Comparison of ENCODE assay signal across 1 cellular context in the genomic region with DNA sequence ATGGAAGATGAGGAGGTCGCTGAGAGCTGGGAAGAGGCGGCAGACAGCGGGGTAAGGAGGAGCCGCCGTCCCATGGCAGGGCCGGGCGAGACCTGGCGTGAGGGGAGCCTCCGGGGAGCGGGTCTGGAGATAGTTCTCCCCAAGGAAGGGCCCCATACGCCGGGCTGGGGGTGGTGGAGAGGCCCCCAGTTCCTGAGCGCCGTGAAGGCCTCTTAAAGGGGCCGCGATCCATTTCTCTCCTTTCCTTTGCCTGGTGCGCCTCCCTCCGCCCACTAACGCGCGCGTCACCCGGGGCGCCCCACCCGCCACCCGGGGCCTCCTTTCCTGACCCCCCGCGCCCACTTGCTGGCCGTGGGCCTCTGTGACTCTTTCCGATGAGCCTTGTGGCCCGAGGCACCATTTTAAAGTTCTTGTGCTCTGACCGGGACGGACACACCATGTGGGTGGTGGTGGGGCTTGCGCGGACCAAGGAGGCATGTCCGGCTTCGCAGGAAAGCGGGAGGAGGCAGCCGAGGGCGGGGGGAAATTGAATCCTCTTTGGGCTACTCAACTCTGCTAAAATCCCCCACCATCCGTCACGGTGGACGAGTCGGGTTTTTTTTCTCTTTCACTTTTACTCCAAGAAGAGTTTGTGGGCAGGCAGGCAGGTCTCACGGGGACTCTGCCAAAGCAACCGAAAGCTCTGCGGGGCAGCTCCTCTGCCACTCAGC.
A peak's percentile ranks its signal among the peaks of the same experiment; 100 is the strongest.
TF ChIP-seq lines count a peak whose summit lies in the region.

No MANE protein-coding gene starts in this region.

TF ChIP-seq in HepG2, 621 proteins besides CTCF, POLR2A, EP300 and RAD21 (continued from another document and continues in another):
- TF ChIP-seq, protein P1, sequence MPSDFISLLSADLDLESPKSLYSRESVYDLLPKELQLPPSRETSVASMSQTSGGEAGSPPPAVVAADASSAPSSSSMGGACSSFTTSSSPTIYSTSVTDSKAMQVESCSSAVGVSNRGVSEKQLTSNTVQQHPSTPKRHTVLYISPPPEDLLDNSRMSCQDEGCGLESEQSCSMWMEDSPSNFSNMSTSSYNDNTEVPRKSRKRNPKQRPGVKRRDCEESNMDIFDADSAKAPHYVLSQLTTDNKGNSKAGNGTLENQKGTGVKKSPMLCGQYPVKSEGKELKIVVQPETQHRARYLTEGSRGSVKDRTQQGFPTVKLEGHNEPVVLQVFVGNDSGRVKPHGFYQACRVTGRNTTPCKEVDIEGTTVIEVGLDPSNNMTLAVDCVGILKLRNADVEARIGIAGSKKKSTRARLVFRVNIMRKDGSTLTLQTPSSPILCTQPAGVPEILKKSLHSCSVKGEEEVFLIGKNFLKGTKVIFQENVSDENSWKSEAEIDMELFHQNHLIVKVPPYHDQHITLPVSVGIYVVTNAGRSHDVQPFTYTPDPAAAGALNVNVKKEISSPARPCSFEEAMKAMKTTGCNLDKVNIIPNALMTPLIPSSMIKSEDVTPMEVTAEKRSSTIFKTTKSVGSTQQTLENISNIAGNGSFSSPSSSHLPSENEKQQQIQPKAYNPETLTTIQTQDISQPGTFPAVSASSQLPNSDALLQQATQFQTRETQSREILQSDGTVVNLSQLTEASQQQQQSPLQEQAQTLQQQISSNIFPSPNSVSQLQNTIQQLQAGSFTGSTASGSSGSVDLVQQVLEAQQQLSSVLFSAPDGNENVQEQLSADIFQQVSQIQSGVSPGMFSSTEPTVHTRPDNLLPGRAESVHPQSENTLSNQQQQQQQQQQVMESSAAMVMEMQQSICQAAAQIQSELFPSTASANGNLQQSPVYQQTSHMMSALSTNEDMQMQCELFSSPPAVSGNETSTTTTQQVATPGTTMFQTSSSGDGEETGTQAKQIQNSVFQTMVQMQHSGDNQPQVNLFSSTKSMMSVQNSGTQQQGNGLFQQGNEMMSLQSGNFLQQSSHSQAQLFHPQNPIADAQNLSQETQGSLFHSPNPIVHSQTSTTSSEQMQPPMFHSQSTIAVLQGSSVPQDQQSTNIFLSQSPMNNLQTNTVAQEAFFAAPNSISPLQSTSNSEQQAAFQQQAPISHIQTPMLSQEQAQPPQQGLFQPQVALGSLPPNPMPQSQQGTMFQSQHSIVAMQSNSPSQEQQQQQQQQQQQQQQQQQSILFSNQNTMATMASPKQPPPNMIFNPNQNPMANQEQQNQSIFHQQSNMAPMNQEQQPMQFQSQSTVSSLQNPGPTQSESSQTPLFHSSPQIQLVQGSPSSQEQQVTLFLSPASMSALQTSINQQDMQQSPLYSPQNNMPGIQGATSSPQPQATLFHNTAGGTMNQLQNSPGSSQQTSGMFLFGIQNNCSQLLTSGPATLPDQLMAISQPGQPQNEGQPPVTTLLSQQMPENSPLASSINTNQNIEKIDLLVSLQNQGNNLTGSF (CRISPR knock-in tag; IDR thresholded peaks at IDR 0.05) = no peak; the same call in 1 of the 2 replicates
- TF ChIP-seq YY1 (IDR thresholded peaks at IDR 0.05; ENCODE audit: insufficient read depth, insufficient replicate concordance, low read depth, low read length) = no peak
- 0 out of 2 replicates have a peak, but pooled peaks have one; percentile 30 for TF ChIP-seq ZBTB42 (CRISPR knock-in tag; IDR thresholded peaks at IDR 0.05)
- TF ChIP-seq MED1 (CRISPR knock-in tag; IDR thresholded peaks at IDR 0.05) = no peak; the same call in 1 of the 2 replicates
- peak; percentile 95 for TF ChIP-seq NFKB2 (CRISPR knock-in tag; IDR thresholded peaks at IDR 0.05; ENCODE audit: borderline replicate concordance)
- TF ChIP-seq RFXAP (CRISPR knock-in tag; IDR thresholded peaks at IDR 0.05; ENCODE audit: borderline replicate concordance) = 0 out of 2 replicates have a peak, but pooled peaks have one; percentile 68
- TF ChIP-seq, protein P2, sequence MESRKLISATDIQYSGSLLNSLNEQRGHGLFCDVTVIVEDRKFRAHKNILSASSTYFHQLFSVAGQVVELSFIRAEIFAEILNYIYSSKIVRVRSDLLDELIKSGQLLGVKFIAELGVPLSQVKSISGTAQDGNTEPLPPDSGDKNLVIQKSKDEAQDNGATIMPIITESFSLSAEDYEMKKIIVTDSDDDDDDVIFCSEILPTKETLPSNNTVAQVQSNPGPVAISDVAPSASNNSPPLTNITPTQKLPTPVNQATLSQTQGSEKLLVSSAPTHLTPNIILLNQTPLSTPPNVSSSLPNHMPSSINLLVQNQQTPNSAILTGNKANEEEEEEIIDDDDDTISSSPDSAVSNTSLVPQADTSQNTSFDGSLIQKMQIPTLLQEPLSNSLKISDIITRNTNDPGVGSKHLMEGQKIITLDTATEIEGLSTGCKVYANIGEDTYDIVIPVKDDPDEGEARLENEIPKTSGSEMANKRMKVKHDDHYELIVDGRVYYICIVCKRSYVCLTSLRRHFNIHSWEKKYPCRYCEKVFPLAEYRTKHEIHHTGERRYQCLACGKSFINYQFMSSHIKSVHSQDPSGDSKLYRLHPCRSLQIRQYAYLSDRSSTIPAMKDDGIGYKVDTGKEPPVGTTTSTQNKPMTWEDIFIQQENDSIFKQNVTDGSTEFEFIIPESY (CRISPR knock-in tag; IDR thresholded peaks at IDR 0.05) = peak; percentile 5; the same call in 1 of the 2 replicates
- TF ChIP-seq, protein P3, sequence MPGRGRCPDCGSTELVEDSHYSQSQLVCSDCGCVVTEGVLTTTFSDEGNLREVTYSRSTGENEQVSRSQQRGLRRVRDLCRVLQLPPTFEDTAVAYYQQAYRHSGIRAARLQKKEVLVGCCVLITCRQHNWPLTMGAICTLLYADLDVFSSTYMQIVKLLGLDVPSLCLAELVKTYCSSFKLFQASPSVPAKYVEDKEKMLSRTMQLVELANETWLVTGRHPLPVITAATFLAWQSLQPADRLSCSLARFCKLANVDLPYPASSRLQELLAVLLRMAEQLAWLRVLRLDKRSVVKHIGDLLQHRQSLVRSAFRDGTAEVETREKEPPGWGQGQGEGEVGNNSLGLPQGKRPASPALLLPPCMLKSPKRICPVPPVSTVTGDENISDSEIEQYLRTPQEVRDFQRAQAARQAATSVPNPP (CRISPR knock-in tag; IDR thresholded peaks at IDR 0.05) = no peak
- no peak for TF ChIP-seq ESRRA (CRISPR knock-in tag; IDR thresholded peaks at IDR 0.05; ENCODE audit: low read depth)
- no peak for TF ChIP-seq ZNF598 (CRISPR knock-in tag; IDR thresholded peaks at IDR 0.05; ENCODE audit: borderline replicate concordance)
- no peak; the same call in 1 of the 2 replicates for TF ChIP-seq RCOR2 (CRISPR knock-in tag; IDR thresholded peaks at IDR 0.05)
- TF ChIP-seq, protein P4, sequence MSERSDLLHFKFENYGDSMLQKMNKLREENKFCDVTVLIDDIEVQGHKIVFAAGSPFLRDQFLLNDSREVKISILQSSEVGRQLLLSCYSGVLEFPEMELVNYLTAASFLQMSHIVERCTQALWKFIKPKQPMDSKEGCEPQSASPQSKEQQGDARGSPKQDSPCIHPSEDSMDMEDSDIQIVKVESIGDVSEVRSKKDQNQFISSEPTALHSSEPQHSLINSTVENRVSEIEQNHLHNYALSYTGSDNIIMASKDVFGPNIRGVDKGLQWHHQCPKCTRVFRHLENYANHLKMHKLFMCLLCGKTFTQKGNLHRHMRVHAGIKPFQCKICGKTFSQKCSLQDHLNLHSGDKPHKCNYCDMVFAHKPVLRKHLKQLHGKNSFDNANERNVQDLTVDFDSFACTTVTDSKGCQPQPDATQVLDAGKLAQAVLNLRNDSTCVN (CRISPR knock-in tag; IDR thresholded peaks at IDR 0.05; ENCODE audit: borderline replicate concordance) = peak; percentile 71; the same call in 1 of the 2 replicates
- TF ChIP-seq, protein P5, sequence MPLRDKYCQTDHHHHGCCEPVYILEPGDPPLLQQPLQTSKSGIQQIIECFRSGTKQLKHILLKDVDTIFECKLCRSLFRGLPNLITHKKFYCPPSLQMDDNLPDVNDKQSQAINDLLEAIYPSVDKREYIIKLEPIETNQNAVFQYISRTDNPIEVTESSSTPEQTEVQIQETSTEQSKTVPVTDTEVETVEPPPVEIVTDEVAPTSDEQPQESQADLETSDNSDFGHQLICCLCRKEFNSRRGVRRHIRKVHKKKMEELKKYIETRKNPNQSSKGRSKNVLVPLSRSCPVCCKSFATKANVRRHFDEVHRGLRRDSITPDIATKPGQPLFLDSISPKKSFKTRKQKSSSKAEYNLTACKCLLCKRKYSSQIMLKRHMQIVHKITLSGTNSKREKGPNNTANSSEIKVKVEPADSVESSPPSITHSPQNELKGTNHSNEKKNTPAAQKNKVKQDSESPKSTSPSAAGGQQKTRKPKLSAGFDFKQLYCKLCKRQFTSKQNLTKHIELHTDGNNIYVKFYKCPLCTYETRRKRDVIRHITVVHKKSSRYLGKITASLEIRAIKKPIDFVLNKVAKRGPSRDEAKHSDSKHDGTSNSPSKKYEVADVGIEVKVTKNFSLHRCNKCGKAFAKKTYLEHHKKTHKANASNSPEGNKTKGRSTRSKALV (CRISPR knock-in tag; IDR thresholded peaks at IDR 0.05) = peak; percentile 66
- TF ChIP-seq JUND (CRISPR knock-in tag; IDR thresholded peaks at IDR 0.05) = no peak
- TF ChIP-seq ZSCAN21 (CRISPR knock-in tag; IDR thresholded peaks at IDR 0.05; ENCODE audit: borderline replicate concordance) = no peak; the same call in 1 of the 2 replicates
- 0 out of 2 replicates have a peak, but pooled peaks have one; percentile 11 for TF ChIP-seq RXRB (CRISPR knock-in tag; IDR thresholded peaks at IDR 0.05; ENCODE audit: borderline replicate concordance)
- no peak for TF ChIP-seq PHB2 (IDR thresholded peaks at IDR 0.05; ENCODE audit: partially characterized antibody)
- no peak for TF ChIP-seq SRSF1 (optimal IDR thresholded peaks at IDR 0.05; ENCODE audit: low read depth, low read length)
- TF ChIP-seq, protein P6, sequence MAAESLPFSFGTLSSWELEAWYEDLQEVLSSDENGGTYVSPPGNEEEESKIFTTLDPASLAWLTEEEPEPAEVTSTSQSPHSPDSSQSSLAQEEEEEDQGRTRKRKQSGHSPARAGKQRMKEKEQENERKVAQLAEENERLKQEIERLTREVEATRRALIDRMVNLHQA (CRISPR knock-in tag; IDR thresholded peaks at IDR 0.05) = no peak
- peak; percentile 68; the same call in 1 of the 2 replicates for TF ChIP-seq ZNF607 (CRISPR knock-in tag; IDR thresholded peaks at IDR 0.05; ENCODE audit: borderline replicate concordance)
- 0 out of 2 replicates have a peak, but pooled peaks have one; percentile 33 for TF ChIP-seq ZNF670 (CRISPR knock-in tag; IDR thresholded peaks at IDR 0.05; ENCODE audit: borderline replicate concordance)
- no peak for TF ChIP-seq FOXK2 (IDR thresholded peaks at IDR 0.05)
- TF ChIP-seq, protein P7, sequence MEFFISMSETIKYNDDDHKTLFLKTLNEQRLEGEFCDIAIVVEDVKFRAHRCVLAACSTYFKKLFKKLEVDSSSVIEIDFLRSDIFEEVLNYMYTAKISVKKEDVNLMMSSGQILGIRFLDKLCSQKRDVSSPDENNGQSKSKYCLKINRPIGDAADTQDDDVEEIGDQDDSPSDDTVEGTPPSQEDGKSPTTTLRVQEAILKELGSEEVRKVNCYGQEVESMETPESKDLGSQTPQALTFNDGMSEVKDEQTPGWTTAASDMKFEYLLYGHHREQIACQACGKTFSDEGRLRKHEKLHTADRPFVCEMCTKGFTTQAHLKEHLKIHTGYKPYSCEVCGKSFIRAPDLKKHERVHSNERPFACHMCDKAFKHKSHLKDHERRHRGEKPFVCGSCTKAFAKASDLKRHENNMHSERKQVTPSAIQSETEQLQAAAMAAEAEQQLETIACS (CRISPR knock-in tag; IDR thresholded peaks at IDR 0.05) = 0 out of 2 replicates have a peak, but pooled peaks have one; percentile 70
- no peak for TF ChIP-seq PAWR (CRISPR knock-in tag; IDR thresholded peaks at IDR 0.05; ENCODE audit: borderline replicate concordance)
- TF ChIP-seq, protein P8, sequence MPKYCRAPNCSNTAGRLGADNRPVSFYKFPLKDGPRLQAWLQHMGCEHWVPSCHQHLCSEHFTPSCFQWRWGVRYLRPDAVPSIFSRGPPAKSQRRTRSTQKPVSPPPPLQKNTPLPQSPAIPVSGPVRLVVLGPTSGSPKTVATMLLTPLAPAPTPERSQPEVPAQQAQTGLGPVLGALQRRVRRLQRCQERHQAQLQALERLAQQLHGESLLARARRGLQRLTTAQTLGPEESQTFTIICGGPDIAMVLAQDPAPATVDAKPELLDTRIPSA (CRISPR knock-in tag; IDR thresholded peaks at IDR 0.05; ENCODE audit: borderline replicate concordance) = 0 out of 2 replicates have a peak, but pooled peaks have one; percentile 19
- peak; percentile 66; the same call in 1 of the 2 replicates for TF ChIP-seq ZNF264 (CRISPR knock-in tag; IDR thresholded peaks at IDR 0.05)
- 0 out of 2 replicates have a peak, but pooled peaks have one; percentile 10 for TF ChIP-seq TGIF2 (CRISPR knock-in tag; IDR thresholded peaks at IDR 0.05)
- no peak for TF ChIP-seq MAFK (conservative IDR thresholded peaks at IDR 0.05 in 1 of 2, IDR thresholded peaks at IDR 0.05 in 1 of 2; ENCODE audit: low read length in 2 of 2)
- 0 out of 2 replicates have a peak, but pooled peaks have one; percentile 21 for TF ChIP-seq REPIN1 (CRISPR knock-in tag; IDR thresholded peaks at IDR 0.05; ENCODE audit: borderline replicate concordance, low read depth)
- TF ChIP-seq, protein P9, sequence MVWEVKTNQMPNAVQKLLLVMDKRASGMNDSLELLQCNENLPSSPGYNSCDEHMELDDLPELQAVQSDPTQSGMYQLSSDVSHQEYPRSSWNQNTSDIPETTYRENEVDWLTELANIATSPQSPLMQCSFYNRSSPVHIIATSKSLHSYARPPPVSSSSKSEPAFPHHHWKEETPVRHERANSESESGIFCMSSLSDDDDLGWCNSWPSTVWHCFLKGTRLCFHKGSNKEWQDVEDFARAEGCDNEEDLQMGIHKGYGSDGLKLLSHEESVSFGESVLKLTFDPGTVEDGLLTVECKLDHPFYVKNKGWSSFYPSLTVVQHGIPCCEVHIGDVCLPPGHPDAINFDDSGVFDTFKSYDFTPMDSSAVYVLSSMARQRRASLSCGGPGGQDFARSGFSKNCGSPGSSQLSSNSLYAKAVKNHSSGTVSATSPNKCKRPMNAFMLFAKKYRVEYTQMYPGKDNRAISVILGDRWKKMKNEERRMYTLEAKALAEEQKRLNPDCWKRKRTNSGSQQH (CRISPR knock-in tag; IDR thresholded peaks at IDR 0.05; ENCODE audit: low read depth) = no peak
- peak; percentile 87 for TF ChIP-seq GABPB1 (CRISPR knock-in tag; IDR thresholded peaks at IDR 0.05)
- TF ChIP-seq TBX3 (IDR thresholded peaks at IDR 0.05; ENCODE audit: borderline replicate concordance) = no peak
- 0 out of 2 replicates have a peak, but pooled peaks have one; percentile 36 for TF ChIP-seq ZFP82 (CRISPR knock-in tag; IDR thresholded peaks at IDR 0.05; ENCODE audit: borderline replicate concordance)
- no peak for TF ChIP-seq CEBPG (CRISPR knock-in tag; IDR thresholded peaks at IDR 0.05)
- TF ChIP-seq ZNF251 (CRISPR knock-in tag; IDR thresholded peaks at IDR 0.05) = no peak
- peak; percentile 21; the same call in 1 of the 2 replicates for TF ChIP-seq ZNF776 (CRISPR knock-in tag; IDR thresholded peaks at IDR 0.05)
- 0 out of 2 replicates have a peak, but pooled peaks have one; percentile 12 for TF ChIP-seq FOSL2 (CRISPR knock-in tag; IDR thresholded peaks at IDR 0.05)
- TF ChIP-seq ZNF33B (CRISPR knock-in tag; IDR thresholded peaks at IDR 0.05) = 0 out of 2 replicates have a peak, but pooled peaks have one; percentile 16
- TF ChIP-seq ZNF569 (CRISPR knock-in tag; IDR thresholded peaks at IDR 0.05; ENCODE audit: borderline replicate concordance) = no peak
- no peak for TF ChIP-seq NFATC3 (CRISPR knock-in tag; IDR thresholded peaks at IDR 0.05)
- TF ChIP-seq RFXANK (CRISPR knock-in tag; IDR thresholded peaks at IDR 0.05) = no peak
- TF ChIP-seq ELF1 (CRISPR knock-in tag; IDR thresholded peaks at IDR 0.05) = no peak
- no peak for TF ChIP-seq SRSF9 (IDR thresholded peaks at IDR 0.05; ENCODE audit: borderline replicate concordance, insufficient read depth, low read depth, low read length, poor library complexity, severe bottlenecking)
- TF ChIP-seq, protein P10, sequence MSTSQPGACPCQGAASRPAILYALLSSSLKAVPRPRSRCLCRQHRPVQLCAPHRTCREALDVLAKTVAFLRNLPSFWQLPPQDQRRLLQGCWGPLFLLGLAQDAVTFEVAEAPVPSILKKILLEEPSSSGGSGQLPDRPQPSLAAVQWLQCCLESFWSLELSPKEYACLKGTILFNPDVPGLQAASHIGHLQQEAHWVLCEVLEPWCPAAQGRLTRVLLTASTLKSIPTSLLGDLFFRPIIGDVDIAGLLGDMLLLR (CRISPR knock-in tag; IDR thresholded peaks at IDR 0.05) = no peak
- TF ChIP-seq HNRNPLL (IDR thresholded peaks at IDR 0.05; ENCODE audit: low read depth, low read length, poor library complexity, severe bottlenecking) = no peak
